19 cellular contexts compared by ENCODE assay signal in genomic region chr12:99769581-99769980, GRCh38.
A peak's percentile ranks its signal among the peaks of the same experiment; 100 is the strongest.
DNase-seq lines count a peak whose midpoint lies in the region; ATAC-seq and TF ChIP-seq lines count a peak whose summit lies in the region.
"Had no signal": no experiment of that assay in that cellular context is flagged by ENCODE, and none has a peak within 500 bp of the region (broad histone marks: within the 10 kb centered on the region; RNA-seq: fewer than 3 reads in every experiment).

No MANE protein-coding gene starts in this region.

- no TSS peak for BruUV-seq in OCI-LY7 (replicated peaks; lab: Mats Ljungman, UMichigan)

- DNase-seq in COR-L47 (lab: John Stamatoyannopoulos, UW), result peak; percentile 56
- DNase-seq in NCI-H1105 (lab: John Stamatoyannopoulos, UW), result peak; percentile 73
- DNase-seq in OCI-LY7 (ENCODE audit: low spot score), result no peak
- DNase-seq in neural progenitor cell (ENCODE audit: low spot score), result peak; percentile 47
- no peak for DNase-seq in activated naive CD4-positive, alpha-beta T cell treated with anti-CD3 and anti-CD28 coated beads, Interleukin-2, amount 50 U/mL, for 72 hours (ENCODE audit: low spot score in 2 of 2)
- DNase-seq: Calu3; CD4-positive, alpha-beta memory T cell; DMS53; EL; IMR-90; NCI-H2081; NCI-H226; NCI-H524; NK-92 treated with Interleukin-12 subunit alpha and Interleukin-12 subunit beta, amount 100 ng/mL, for 24 hours had no signal

- no peak overlapping the region for H3K27ac ChIP-seq in OCI-LY7 (ENCODE audit: low read depth, low read length, poor library complexity, severe bottlenecking)
- H3K27ac ChIP-seq in neural progenitor cell, result no peak overlapping the region
- H3K27ac ChIP-seq: BLaER1 had no signal

- H2AFZ ChIP-seq in OCI-LY7 (ENCODE audit: low read length) (peak overlapping the region; percentile 48; the same call in 1 of the 2 replicates), neural progenitor cell (replicated peaks) (no peak overlapping the region)

- CTCF ChIA-PET in OCI-LY7 (lab: Charles Lee; ENCODE audit: unreplicated experiment), result interaction anchor here (1.0 kb wide), 1 partner anchor 12 kb away, joined by 3 read pairs; no protein-coding TSS in a partner anchor

- no peak overlapping the region for H3K4me3 Mint-ChIP-seq in neural progenitor cell
- H3K4me3 Mint-ChIP-seq: CD4-positive, alpha-beta memory T cell had no signal

- TF ChIP-seq CTCF in OCI-LY7 (conservative IDR thresholded peaks at IDR 0.05; ENCODE audit: low read length) (no peak), neural progenitor cell (IDR thresholded peaks at IDR 0.05) (no peak)

- H3K4me3 ChIP-seq in OCI-LY7 (ENCODE audit: low read depth, low read length, poor library complexity, severe bottlenecking) (no peak overlapping the region), neural progenitor cell (no peak overlapping the region)
- H3K4me3 ChIP-seq: BLaER1, GM12878 had no signal

- POLR2A ChIA-PET in OCI-LY7 (lab: Charles Lee), result interaction anchor here (0.7 to 1.5 kb wide), 5 partner anchors 12 to 440 kb away, joined by 3 to 4 read pairs (median 4); no protein-coding TSS in a partner anchor

- ATAC-seq in HG02798 (IDR thresholded peaks at IDR 0.05; ENCODE audit: poor library complexity, unreplicated experiment) (no peak), GM18861 (IDR thresholded peaks at IDR 0.05; ENCODE audit: unreplicated experiment) (no peak)
- no peak for ATAC-seq in activated naive CD4-positive, alpha-beta T cell treated with anti-CD3 and anti-CD28 coated beads, Interleukin-2, amount 50 U/mL, for 72 hours
- ATAC-seq: GM12878, Right ventricle myocardium inferior had no signal

- H3K9ac ChIP-seq in neural progenitor cell, result no peak overlapping the region
- H3K9ac ChIP-seq: BLaER1 had no signal

- no peaks in the 10 kb centered on the region for H3K79me2 ChIP-seq in OCI-LY7 (ENCODE audit: insufficient read depth, low read depth, low read length)
- no peaks in the 10 kb centered on the region for H3K79me2 ChIP-seq in neural progenitor cell (ENCODE audit: low read depth)

- H3F3A ChIP-seq in neural progenitor cell (ENCODE audit: low read depth), result no peaks in the 10 kb centered on the region

- no peaks in the 10 kb centered on the region for H3K9me3 Mint-ChIP-seq in neural progenitor cell
- peaks cover 0 to 3% of the 10 kb centered on the region in 2 donors for H3K9me3 Mint-ChIP-seq in activated naive CD4-positive, alpha-beta T cell treated with anti-CD3 and anti-CD28 coated beads, Interleukin-2, amount 50 U/mL, for 72 hours

- peaks cover 10% of the 10 kb centered on the region for H3K4me1 Mint-ChIP-seq in neural progenitor cell
- H3K4me1 Mint-ChIP-seq: CD4-positive, alpha-beta memory T cell had no signal

- H3K9me3 ChIP-seq in OCI-LY7 (ENCODE audit: low read length) (peaks cover 31% of the 10 kb centered on the region; the same call in 1 of the 2 replicates), neural progenitor cell (ENCODE audit: low read depth) (no peaks in the 10 kb centered on the region)
- H3K9me3 ChIP-seq: BLaER1 had no signal

- no peaks in the 10 kb centered on the region for H3K27me3 Mint-ChIP-seq in neural progenitor cell (ENCODE audit: insufficient read depth, low read depth)
- H3K27me3 Mint-ChIP-seq: CD4-positive, alpha-beta memory T cell had no signal

- intact Hi-C loops in OCI-LY7 (cut with micrococcal nuclease; ENCODE audit: unreplicated experiment), result loop anchor here (2.0 to 5.0 kb wide), 2 partner anchors 377 to 727 kb away; no protein-coding TSS in a partner anchor

- H4K20me1 ChIP-seq in OCI-LY7 (ENCODE audit: insufficient read depth, low read length), result no peaks in the 10 kb centered on the region
- H4K20me1 ChIP-seq in neural progenitor cell (ENCODE audit: low read depth), result no peaks in the 10 kb centered on the region
- H4K20me1 ChIP-seq: BLaER1 had no signal

- no peaks in the 10 kb centered on the region for H3K27me3 ChIP-seq in neural progenitor cell
- H3K27me3 ChIP-seq: BLaER1 had no signal

- peaks cover 24% of the 10 kb centered on the region for H3K36me3 ChIP-seq in OCI-LY7 (ENCODE audit: insufficient read depth, low read length)
- H3K36me3 ChIP-seq in neural progenitor cell, result no peaks in the 10 kb centered on the region

- no peaks in the 10 kb centered on the region for H3K9me2 ChIP-seq in OCI-LY7 (ENCODE audit: insufficient read depth, low read length)

- H3K4me1 ChIP-seq in OCI-LY7 (ENCODE audit: insufficient read depth, low read length, poor library complexity, severe bottlenecking) (peaks cover 33% of the 10 kb centered on the region), neural progenitor cell (peaks cover 11% of the 10 kb centered on the region)

- H3K36me3 Mint-ChIP-seq in neural progenitor cell, result no peaks in the 10 kb centered on the region
- no peaks in the 10 kb centered on the region for H3K36me3 Mint-ChIP-seq in activated naive CD4-positive, alpha-beta T cell treated with anti-CD3 and anti-CD28 coated beads, Interleukin-2, amount 50 U/mL, for 72 hours
- H3K36me3 Mint-ChIP-seq: CD4-positive, alpha-beta memory T cell had no signal

- no peak overlapping the region for H3K4me2 ChIP-seq in OCI-LY7 (ENCODE audit: low read length)
- peak overlapping the region; percentile 7 for H3K4me2 ChIP-seq in neural progenitor cell
- H3K4me2 ChIP-seq: BLaER1 had no signal

- peak overlapping the region; percentile 50 for H3K27ac Mint-ChIP-seq in neural progenitor cell
- H3K27ac Mint-ChIP-seq in activated naive CD4-positive, alpha-beta T cell treated with anti-CD3 and anti-CD28 coated beads, Interleukin-2, amount 50 U/mL, for 72 hours, result no peak overlapping the region

Comparison
In these comparisons a context has a peak if more than half of its experiments do, and no peak if none do; other contexts are left out.
1. DNase-seq: peak in COR-L47 (single experiment), NCI-H1105 (single experiment) and neural progenitor cell (single experiment); none in OCI-LY7 (single experiment) and activated naive CD4-positive, alpha-beta T cell treated with anti-CD3 and anti-CD28 coated beads, Interleukin-2, amount 50 U/mL, for 72 hours (0 of 2).